In the genomic region with DNA sequence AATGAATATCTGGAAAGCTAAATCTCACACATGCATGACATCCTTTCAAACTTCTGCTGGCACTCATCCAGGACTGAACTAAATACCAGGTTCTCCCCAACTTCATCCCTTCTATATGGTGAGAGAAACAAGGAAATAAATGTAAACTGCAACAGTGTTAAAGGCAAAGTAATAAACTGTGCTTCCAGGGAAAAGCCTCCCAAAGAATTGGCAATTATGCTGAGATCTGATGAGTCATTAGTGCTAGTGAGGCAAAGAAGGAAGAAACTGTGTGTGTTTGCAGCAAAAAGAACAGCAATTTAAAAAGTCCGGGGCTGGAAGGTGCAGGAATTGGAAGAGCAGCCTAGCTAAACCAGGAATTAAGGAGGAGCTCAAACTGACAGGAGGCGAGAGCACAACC, we compare ENCODE assay signal across 10 cellular contexts.
DNase-seq lines count a peak whose midpoint lies in the region; TF ChIP-seq lines count a peak whose summit lies in the region.
"Had no signal": no experiment of that assay in that cellular context is flagged by ENCODE, and none has a peak within 500 bp of the region (broad histone marks: within the 10 kb centered on the region; RNA-seq: fewer than 3 reads in every experiment).

No MANE protein-coding gene starts in this region.

- no peak overlapping the region for H3K27ac Mint-ChIP-seq in CD14-positive monocyte

- peak; percentile 51 for DNase-seq in A172 (ENCODE audit: low spot score)
- peak; percentile 65 for DNase-seq in GM23248
- peak; percentile 59 for DNase-seq in adipocyte (ENCODE audit: low read depth)
- DNase-seq in glomerular visceral epithelial cell (ENCODE audit: extremely low spot score) = peak; percentile 2
- no peak for DNase-seq in NCI-H774 (lab: John Stamatoyannopoulos, UW)
- DNase-seq in CD14-positive monocyte (ENCODE audit: low spot score) = no peak
- no peak for DNase-seq in cardiac septum (ENCODE audit: low spot score)
- DNase-seq in activated effector memory CD4-positive, alpha-beta T cell treated with anti-CD3 and anti-CD28 coated beads, Interleukin-2, amount 50 U/mL, for 16 hours = no peak
- DNase-seq: NCI-H1436 had no signal

- H3K36me3 Mint-ChIP-seq in CD14-positive monocyte = peaks cover 65% of the 10 kb centered on the region in 2 donors

- H3K9me3 ChIP-seq in GM23248 (ENCODE audit: low read depth) (no peaks in the 10 kb centered on the region), adipocyte (ENCODE audit: control insufficient read depth, low read length) (no peaks in the 10 kb centered on the region)

- no peaks in the 10 kb centered on the region for H3K27me3 ChIP-seq in GM23248 (replicated peaks; ENCODE audit: insufficient read depth)
- H3K27me3 ChIP-seq in adipocyte (replicated peaks; ENCODE audit: control insufficient read depth, insufficient read depth, low read length) = no peaks in the 10 kb centered on the region

- no peak overlapping the region for H3K9ac ChIP-seq in GM23248
- H3K9ac ChIP-seq in adipocyte (ENCODE audit: low read length) = peak overlapping the region; percentile 20

- H3K27me3 Mint-ChIP-seq in CD14-positive monocyte (ENCODE audit: low read depth in 3 of 3) = no peaks in the 10 kb centered on the region

- in situ Hi-C loops in GM23248 (cut with MboI) = no loop called here

- no peaks in the 10 kb centered on the region for H3K79me2 ChIP-seq in GM23248 (ENCODE audit: insufficient read depth)

- no peaks in the 10 kb centered on the region for H3K9me3 Mint-ChIP-seq in CD14-positive monocyte

- no peak overlapping the region for H3K4me3 Mint-ChIP-seq in CD14-positive monocyte

- no peak for TF ChIP-seq CTCF in CD14-positive monocyte (IDR thresholded peaks at IDR 0.05)

- H4K20me1 ChIP-seq in GM23248 (ENCODE audit: insufficient read depth) = no peaks in the 10 kb centered on the region

- H3K4me1 ChIP-seq in GM23248 (ENCODE audit: insufficient read depth) (peaks cover 10% of the 10 kb centered on the region), adipocyte (ENCODE audit: control insufficient read depth, insufficient read depth, low read length) (peaks cover 11% of the 10 kb centered on the region)

- no peak overlapping the region for H2AFZ ChIP-seq in GM23248

- H3K4me2 ChIP-seq in GM23248 (ENCODE audit: unreplicated experiment) = peak overlapping the region; percentile 27

- 40 to 48% methylated on average over 2 of the region's 2 CpGs for WGBS in GM23248 (ENCODE audit: low coverage in 1 of 2, low lambda C conversion rate in 2 of 2, missing lambda C conversion rate in 2 of 2), 2 experiments

- no peaks in the 10 kb centered on the region for H3K9me2 ChIP-seq in GM23248 (ENCODE audit: insufficient read depth)

- peaks cover 12% of the 10 kb centered on the region for H3F3A ChIP-seq in GM23248 (ENCODE audit: insufficient read depth)

- no peaks in the 10 kb centered on the region for H3K4me1 Mint-ChIP-seq in CD14-positive monocyte

- H3K36me3 ChIP-seq in GM23248 (ENCODE audit: low read depth) (peaks cover 28% of the 10 kb centered on the region), adipocyte (ENCODE audit: control insufficient read depth, insufficient read depth, low read length, severe bottlenecking) (peaks cover 65% of the 10 kb centered on the region)

- H3K4me3 ChIP-seq in GM23248 (no peak overlapping the region), adipocyte (ENCODE audit: low read length) (no peak overlapping the region)
- H3K4me3 ChIP-seq: skin epidermis had no signal

- intact Hi-C loops in CD14-positive monocyte (cut with micrococcal nuclease) (no loop called here), cardiac septum (cut with DNase I) (no loop called here)

- H3K27ac ChIP-seq in GM23248 = no peak overlapping the region
- H3K27ac ChIP-seq: skin epidermis had no signal

Comparison
In these comparisons a context has a peak if more than half of its experiments do, and no peak if none do; other contexts are left out.
1. DNase-seq: peak in A172 (single experiment), GM23248 (single experiment), adipocyte (single experiment) and glomerular visceral epithelial cell (single experiment); none in NCI-H774 (single experiment), CD14-positive monocyte (single experiment), cardiac septum (single experiment) and activated effector memory CD4-positive, alpha-beta T cell treated with anti-CD3 and anti-CD28 coated beads, Interleukin-2, amount 50 U/mL, for 16 hours (single experiment).